31 cellular contexts compared by ENCODE assay signal in genomic region chr17:30197416-30197815, GRCh38. TPM values are rescaled to one million over a fixed set of nuclear protein-coding genes. Genes with fewer than 3 reads are reported as not detected.
"Had no signal": no experiment of that assay in that cellular context is flagged by ENCODE, and none has a peak within 500 bp of the region (broad histone marks: within the 10 kb centered on the region; RNA-seq: fewer than 3 reads in every experiment).

No MANE protein-coding gene starts in this region.

- H3K9me3 ChIP-seq: adrenal gland, body of pancreas, esophagus muscularis mucosa, gastroesophageal sphincter had no signal

- H3K36me3 ChIP-seq: adrenal gland, cardiac muscle cell, esophagus muscularis mucosa, gastroesophageal sphincter had no signal

- H3K27ac ChIP-seq: adrenal gland, body of pancreas, cardiac muscle cell, coronary artery, dorsolateral prefrontal cortex, esophagus muscularis mucosa, gastroesophageal sphincter had no signal

- H3K27me3 ChIP-seq: adrenal gland, body of pancreas, cardiac muscle cell, dorsolateral prefrontal cortex had no signal

- H3K4me1 ChIP-seq: body of pancreas, esophagus muscularis mucosa, gastroesophageal sphincter had no signal

- H3K4me3 ChIP-seq: adrenal gland, body of pancreas, cardiac muscle cell, coronary artery, dorsolateral prefrontal cortex, esophagus muscularis mucosa, gastroesophageal sphincter had no signal

- ATAC-seq: activated CD4-positive, alpha-beta T cell treated with anti-CD3 and anti-CD28 coated beads for 36 hours; activated CD8-positive, alpha-beta memory T cell treated with anti-CD3 and anti-CD28 coated beads, Interleukin-2, amount 10 ng/mL, durations not matched to agents 7 days and 5 days; activated CD8-positive, alpha-beta T cell treated with anti-CD3 and anti-CD28 coated beads, Interleukin-2, amount 10 ng/mL, durations not matched to agents 7 days and 5 days; activated naive CD8-positive, alpha-beta T cell treated with anti-CD3 and anti-CD28 coated beads, Interleukin-2, amount 50 U/mL, for 24 hours; body of pancreas; gastroesophageal sphincter had no signal

- DNase-seq: activated CD4-positive, alpha-beta memory T cell treated with anti-CD3 and anti-CD28 coated beads for 36 hours; activated CD4-positive, alpha-beta T cell treated with anti-CD3 and anti-CD28 coated beads for 36 hours; activated CD4-positive, alpha-beta T cell treated with anti-CD3 and anti-CD28 coated beads, Interleukin-2, amount 10 ng/mL, durations not matched to agents 24 days and 14 days; activated CD4-positive, CD25-positive, alpha-beta regulatory T cell; activated CD4-positive, CD25-positive, alpha-beta regulatory T cell treated with anti-CD3 and anti-CD28 coated beads, Interleukin-2, amount 50 U/mL, for 72 hours; activated CD8-positive, alpha-beta memory T cell treated with anti-CD3 and anti-CD28 coated beads, Interleukin-2, amount 10 ng/mL, durations not matched to agents 7 days and 5 days; activated CD8-positive, alpha-beta memory T cell treated with anti-CD3 and anti-CD28 coated beads, Interleukin-2, amount 50 U/mL, for 4 hours; activated CD8-positive, alpha-beta T cell treated with anti-CD3 and anti-CD28 coated beads, Interleukin-2, amount 10 ng/mL, durations not matched to agents 7 days and 5 days; activated effector memory CD4-positive, alpha-beta T cell treated with anti-CD3 and anti-CD28 coated beads, Interleukin-2, amount 50 U/mL, for 16 hours; activated naive CD4-positive, alpha-beta T cell treated with anti-CD3 and anti-CD28 coated beads for 36 hours; activated naive CD8-positive, alpha-beta T cell treated with anti-CD3 and anti-CD28 coated beads for 36 hours; activated naive CD8-positive, alpha-beta T cell treated with anti-CD3 and anti-CD28 coated beads, Interleukin-2, amount 50 U/mL, for 24 hours; activated T-cell treated with anti-CD3 and anti-CD28 coated beads, Interleukin-2, amount 50 U/mL, for 1 hour; activated T-cell treated with anti-CD3 and anti-CD28 coated beads, Interleukin-2, amount 50 U/mL, for 48 hours; amygdala; aorta; body of pancreas; dorsolateral prefrontal cortex; effector memory CD4-positive, alpha-beta T cell; endodermal cell; erythroblast; foreskin melanocyte; T-helper 2 cell had no signal

RNA-seq across cellular contexts. Expression of gene SLC6A4, which starts 38.1 kb away (rescaled TPM):
- total RNA-seq: activated CD4-positive, alpha-beta memory T cell treated with anti-CD3 and anti-CD28 coated beads for 36 hours; activated CD4-positive, alpha-beta T cell treated with anti-CD3 and anti-CD28 coated beads for 36 hours; activated CD4-positive, alpha-beta T cell treated with anti-CD3 and anti-CD28 coated beads, Interleukin-2, amount 10 ng/mL, durations not matched to agents 24 days and 14 days; activated naive CD4-positive, alpha-beta T cell treated with anti-CD3 and anti-CD28 coated beads for 36 hours; activated naive CD8-positive, alpha-beta T cell treated with anti-CD3 and anti-CD28 coated beads for 36 hours; activated T-helper 1 cell treated with anti-CD3 and anti-CD28 coated beads, Interleukin-12 subunit alpha, Interleukin-12 subunit beta, Interleukin-2, Interleukin-4 antibody, amounts not matched to agents 30 ng/mL and 10 ng/mL and 1 ng/mL, durations not matched to agents 14 hours and 24 hours and 36 hours; activated T-helper 2 cell treated with anti-CD3 and anti-CD28 coated beads, Interferon-gamma antibody, Interleukin-2, Interleukin-4, amounts not matched to agents 10 μg/mL and 5 μg/mL and 100 μg/mL, durations not matched to agents 14 hours and 24 hours and 36 hours; T-helper 1 cell treated with Interleukin-12 subunit alpha and Interleukin-12 subunit beta and Interleukin-4 antibody, amounts not matched to agents 30 ng/mL and 1 ng/mL, for 36 hours had no signal
- polyA plus RNA-seq: cardiac muscle cell had no signal
